In genomic region chr2:239157766-239158165, GRCh38 we compare ENCODE assay signal across 10 cellular contexts.
A peak's percentile ranks its signal among the peaks of the same experiment; 100 is the strongest.
DNase-seq lines count a peak whose midpoint lies in the region; ATAC-seq and TF ChIP-seq lines count a peak whose summit lies in the region.
"Had no signal": no experiment of that assay in that cellular context is flagged by ENCODE, and none has a peak within 500 bp of the region (broad histone marks: within the 10 kb centered on the region; RNA-seq: fewer than 3 reads in every experiment).

No MANE protein-coding gene starts in this region.

- intact Hi-C loops in posterior vena cava (cut with DNase I): no loop called here

- TF ChIP-seq CTCF in foreskin keratinocyte (conservative IDR thresholded peaks at IDR 0.05) (no peak), GM20000 (IDR thresholded peaks at IDR 0.05; ENCODE audit: extremely low read depth, missing control alignments) (no peak)

- no peak overlapping the region for H3K27ac ChIP-seq in foreskin keratinocyte
- H3K27ac ChIP-seq: thyroid gland had no signal

- peaks cover 3% of the 10 kb centered on the region for H3K4me1 ChIP-seq in foreskin keratinocyte
- H3K4me1 ChIP-seq: thyroid gland had no signal

- peak; percentile 96 for ATAC-seq in foreskin keratinocyte
- ATAC-seq: activated CD8-positive, alpha-beta T cell treated with anti-CD3 and anti-CD28 coated beads, Interleukin-2, amount 10 ng/mL, durations not matched to agents 7 days and 5 days had no signal

- H3K27me3 ChIP-seq in foreskin keratinocyte: no peaks in the 10 kb centered on the region
- H3K27me3 ChIP-seq: thyroid gland had no signal

- DNase-seq in Daoy (ENCODE audit: low read depth): peak; percentile 71
- DNase-seq in NCI-H526 (lab: John Stamatoyannopoulos, UW): peak; percentile 94 to 97
- peak; percentile 35 to 58 for DNase-seq in foreskin keratinocyte
- DNase-seq in posterior vena cava (ENCODE audit: low spot score): peak; percentile 75
- no peak for DNase-seq in NCI-H2107 treated with DMSO at 0.1 percent for 48 hours (lab: John Stamatoyannopoulos, UW; ENCODE audit: unreplicated experiment)
- no peak for DNase-seq in NCI-H1436 treated with DMSO at 0.1 percent for 48 hours (lab: John Stamatoyannopoulos, UW)
- DNase-seq in GM20000 (ENCODE audit: low spot score): no peak
- DNase-seq: activated CD8-positive, alpha-beta T cell treated with anti-CD3 and anti-CD28 coated beads, Interleukin-2, amount 10 ng/mL, durations not matched to agents 7 days and 5 days; cerebellar nuclear complex; thyroid gland had no signal

Comparison
In these comparisons a context has a peak if more than half of its experiments do, and no peak if none do; other contexts are left out.
1. DNase-seq: peak in Daoy (single experiment), NCI-H526 (2 of 2), foreskin keratinocyte (2 of 2) and posterior vena cava (single experiment); none in NCI-H2107 treated with DMSO at 0.1 percent for 48 hours (single experiment), NCI-H1436 treated with DMSO at 0.1 percent for 48 hours (single experiment) and GM20000 (single experiment).